Comparison of ENCODE assay signal across 2 cellular contexts in genomic region chrX:153492543-153492942, GRCh38.
TF ChIP-seq lines count a peak whose summit lies in the region.

No MANE protein-coding gene starts in this region.

TF ChIP-seq in HEK293, 187 proteins besides CTCF, POLR2A, EP300 and RAD21:
- TF ChIP-seq ZNF624 (tag by site-specific recombination; IDR thresholded peaks at IDR 0.05) (no peak), ZNF596 (tag by site-specific recombination; IDR thresholded peaks at IDR 0.05) (no peak), GLIS2 (tag by site-specific recombination; IDR thresholded peaks at IDR 0.05) (0 out of 2 replicates have a peak, but pooled peaks have one; percentile 10)

TF ChIP-seq in K562, 482 proteins besides CTCF, POLR2A, EP300 and RAD21:
- TF ChIP-seq ZNF584 (CRISPR knock-in tag; IDR thresholded peaks at IDR 0.05; ENCODE audit: low read depth): no peak
- no peak for TF ChIP-seq KDM1A (IDR thresholded peaks at IDR 0.05)
- TF ChIP-seq ARID2 (IDR thresholded peaks at IDR 0.05): no peak
- peak; percentile 69 for TF ChIP-seq BHLHE40 (IDR thresholded peaks at IDR 0.05; ENCODE audit: low read length)
- TF ChIP-seq STAT5A (IDR thresholded peaks at IDR 0.05; ENCODE audit: borderline replicate concordance, low read length): no peak
- TF ChIP-seq ZNF785 (CRISPR knock-in tag; IDR thresholded peaks at IDR 0.05): no peak
- no peak for TF ChIP-seq ZNF23 (CRISPR knock-in tag; IDR thresholded peaks at IDR 0.05)
- TF ChIP-seq, protein P1, sequence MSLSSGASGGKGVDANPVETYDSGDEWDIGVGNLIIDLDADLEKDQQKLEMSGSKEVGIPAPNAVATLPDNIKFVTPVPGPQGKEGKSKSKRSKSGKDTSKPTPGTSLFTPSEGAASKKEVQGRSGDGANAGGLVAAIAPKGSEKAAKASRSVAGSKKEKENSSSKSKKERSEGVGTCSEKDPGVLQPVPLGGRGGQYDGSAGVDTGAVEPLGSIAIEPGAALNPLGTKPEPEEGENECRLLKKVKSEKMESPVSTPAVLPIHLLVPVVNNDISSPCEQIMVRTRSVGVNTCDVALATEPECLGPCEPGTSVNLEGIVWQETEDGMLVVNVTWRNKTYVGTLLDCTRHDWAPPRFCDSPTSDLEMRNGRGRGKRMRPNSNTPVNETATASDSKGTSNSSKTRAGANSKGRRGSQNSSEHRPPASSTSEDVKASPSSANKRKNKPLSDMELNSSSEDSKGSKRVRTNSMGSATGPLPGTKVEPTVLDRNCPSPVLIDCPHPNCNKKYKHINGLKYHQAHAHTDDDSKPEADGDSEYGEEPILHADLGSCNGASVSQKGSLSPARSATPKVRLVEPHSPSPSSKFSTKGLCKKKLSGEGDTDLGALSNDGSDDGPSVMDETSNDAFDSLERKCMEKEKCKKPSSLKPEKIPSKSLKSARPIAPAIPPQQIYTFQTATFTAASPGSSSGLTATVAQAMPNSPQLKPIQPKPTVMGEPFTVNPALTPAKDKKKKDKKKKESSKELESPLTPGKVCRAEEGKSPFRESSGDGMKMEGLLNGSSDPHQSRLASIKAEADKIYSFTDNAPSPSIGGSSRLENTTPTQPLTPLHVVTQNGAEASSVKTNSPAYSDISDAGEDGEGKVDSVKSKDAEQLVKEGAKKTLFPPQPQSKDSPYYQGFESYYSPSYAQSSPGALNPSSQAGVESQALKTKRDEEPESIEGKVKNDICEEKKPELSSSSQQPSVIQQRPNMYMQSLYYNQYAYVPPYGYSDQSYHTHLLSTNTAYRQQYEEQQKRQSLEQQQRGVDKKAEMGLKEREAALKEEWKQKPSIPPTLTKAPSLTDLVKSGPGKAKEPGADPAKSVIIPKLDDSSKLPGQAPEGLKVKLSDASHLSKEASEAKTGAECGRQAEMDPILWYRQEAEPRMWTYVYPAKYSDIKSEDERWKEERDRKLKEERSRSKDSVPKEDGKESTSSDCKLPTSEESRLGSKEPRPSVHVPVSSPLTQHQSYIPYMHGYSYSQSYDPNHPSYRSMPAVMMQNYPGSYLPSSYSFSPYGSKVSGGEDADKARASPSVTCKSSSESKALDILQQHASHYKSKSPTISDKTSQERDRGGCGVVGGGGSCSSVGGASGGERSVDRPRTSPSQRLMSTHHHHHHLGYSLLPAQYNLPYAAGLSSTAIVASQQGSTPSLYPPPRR (CRISPR knock-in tag; IDR thresholded peaks at IDR 0.05; ENCODE audit: borderline replicate concordance): no peak
- TF ChIP-seq LCOR (CRISPR knock-in tag; IDR thresholded peaks at IDR 0.05): no peak
- TF ChIP-seq CBX8 (IDR thresholded peaks at IDR 0.05; ENCODE audit: borderline replicate concordance, extremely low read depth, low read depth, low read length, poor library complexity, severe bottlenecking): no peak
- no peak for TF ChIP-seq ZBTB49 (CRISPR knock-in tag; IDR thresholded peaks at IDR 0.05; ENCODE audit: borderline replicate concordance)
- TF ChIP-seq, protein P2, sequence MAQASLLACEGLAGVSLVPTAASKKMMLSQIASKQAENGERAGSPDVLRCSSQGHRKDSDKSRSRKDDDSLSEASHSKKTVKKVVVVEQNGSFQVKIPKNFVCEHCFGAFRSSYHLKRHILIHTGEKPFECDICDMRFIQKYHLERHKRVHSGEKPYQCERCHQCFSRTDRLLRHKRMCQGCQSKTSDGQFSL (CRISPR knock-in tag; IDR thresholded peaks at IDR 0.05): peak; percentile 56; the same call in 1 of the 2 replicates
- TF ChIP-seq, protein P2 (tag; IDR thresholded peaks at IDR 0.05): no peak
- no peak for TF ChIP-seq CBX2 (IDR thresholded peaks at IDR 0.05; ENCODE audit: insufficient read depth, low read length, poor library complexity, severe bottlenecking)
- TF ChIP-seq ZFP36 (IDR thresholded peaks at IDR 0.05; ENCODE audit: low read depth, low read length, partially characterized antibody): peak; percentile 90
- TF ChIP-seq ADNP (tag; IDR thresholded peaks at IDR 0.05): no peak
- TF ChIP-seq, protein P3, sequence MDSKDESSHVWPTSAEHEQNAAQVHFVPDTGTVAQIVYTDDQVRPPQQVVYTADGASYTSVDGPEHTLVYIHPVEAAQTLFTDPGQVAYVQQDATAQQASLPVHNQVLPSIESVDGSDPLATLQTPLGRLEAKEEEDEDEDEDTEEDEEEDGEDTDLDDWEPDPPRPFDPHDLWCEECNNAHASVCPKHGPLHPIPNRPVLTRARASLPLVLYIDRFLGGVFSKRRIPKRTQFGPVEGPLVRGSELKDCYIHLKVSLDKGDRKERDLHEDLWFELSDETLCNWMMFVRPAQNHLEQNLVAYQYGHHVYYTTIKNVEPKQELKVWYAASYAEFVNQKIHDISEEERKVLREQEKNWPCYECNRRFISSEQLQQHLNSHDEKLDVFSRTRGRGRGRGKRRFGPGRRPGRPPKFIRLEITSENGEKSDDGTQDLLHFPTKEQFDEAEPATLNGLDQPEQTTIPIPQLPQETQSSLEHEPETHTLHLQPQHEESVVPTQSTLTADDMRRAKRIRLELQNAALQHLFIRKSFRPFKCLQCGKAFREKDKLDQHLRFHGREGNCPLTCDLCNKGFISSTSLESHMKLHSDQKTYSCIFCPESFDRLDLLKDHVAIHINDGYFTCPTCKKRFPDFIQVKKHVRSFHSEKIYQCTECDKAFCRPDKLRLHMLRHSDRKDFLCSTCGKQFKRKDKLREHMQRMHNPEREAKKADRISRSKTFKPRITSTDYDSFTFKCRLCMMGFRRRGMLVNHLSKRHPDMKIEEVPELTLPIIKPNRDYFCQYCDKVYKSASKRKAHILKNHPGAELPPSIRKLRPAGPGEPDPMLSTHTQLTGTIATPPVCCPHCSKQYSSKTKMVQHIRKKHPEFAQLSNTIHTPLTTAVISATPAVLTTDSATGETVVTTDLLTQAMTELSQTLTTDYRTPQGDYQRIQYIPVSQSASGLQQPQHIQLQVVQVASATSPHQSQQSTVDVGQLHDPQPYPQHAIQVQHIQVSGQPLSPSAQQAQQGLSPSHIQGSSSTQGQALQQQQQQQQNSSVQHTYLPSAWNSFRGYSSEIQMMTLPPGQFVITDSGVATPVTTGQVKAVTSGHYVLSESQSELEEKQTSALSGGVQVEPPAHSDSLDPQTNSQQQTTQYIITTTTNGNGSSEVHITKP (IDR thresholded peaks at IDR 0.05; ENCODE audit: partially characterized antibody): peak; percentile 30
- TF ChIP-seq GABPB2 (CRISPR knock-in tag; conservative IDR thresholded peaks at IDR 0.05): no peak
- no peak for TF ChIP-seq CBX5 (IDR thresholded peaks at IDR 0.05; ENCODE audit: borderline replicate concordance, low read depth)
- TF ChIP-seq ZC3H11A (IDR thresholded peaks at IDR 0.05; ENCODE audit: low read depth, low read length): no peak
- TF ChIP-seq NFIX (CRISPR knock-in tag; IDR thresholded peaks at IDR 0.05; ENCODE audit: low read depth): no peak
